ENCODE assay signal across 12 cellular contexts in genomic region chr11:34585304-34585869, GRCh38. TPM values are rescaled to one million over a fixed set of nuclear protein-coding genes. Genes with fewer than 3 reads are reported as not detected.
DNase-seq lines count a peak whose midpoint lies in the region; ATAC-seq and TF ChIP-seq lines count a peak whose summit lies in the region.
"Had no signal": no experiment of that assay in that cellular context is flagged by ENCODE, and none has a peak within 500 bp of the region (broad histone marks: within the 10 kb centered on the region; RNA-seq: fewer than 3 reads in every experiment).

No MANE protein-coding gene starts in this region.

- H3K4me3 ChIP-seq in Loucy (ENCODE audit: low read length, poor library complexity, severe bottlenecking): peak overlapping the region; percentile 19

- H3F3A ChIP-seq in Loucy (ENCODE audit: low read depth): no peaks in the 10 kb centered on the region

- H2AFZ ChIP-seq in Loucy (ENCODE audit: low read length): peak overlapping the region; percentile 71

- DNase-seq in stimulated activated naive B cell treated with anti-CD40 and anti-IgM and Interleukin-4, amounts not matched to agents 10 μg/mL and 1 μg/mL and 100 μg/mL, for 72 hours: no peak
- no peak for DNase-seq in OCI-M1 (lab: John Stamatoyannopoulos, UW)
- DNase-seq in GM20000 (ENCODE audit: low spot score): no peak
- DNase-seq in activated naive CD4-positive, alpha-beta T cell (lab: John Stamatoyannopoulos, UW): no peak
- DNase-seq in activated naive CD4-positive, alpha-beta T cell treated with anti-CD3 and anti-CD28 coated beads, Interleukin-2, amount 10 ng/mL, durations not matched to agents 7 days and 5 days: no peak
- DNase-seq: effector memory CD4-positive, alpha-beta T cell; stimulated activated CD4-positive, alpha-beta T cell treated with anti-CD3 and anti-CD28 coated beads, Interleukin-4, amount 100 ng/mL, for 4 hours had no signal

- H3K9me2 ChIP-seq in Loucy (replicated peaks; ENCODE audit: low read depth, low read length): no peaks in the 10 kb centered on the region

- no peaks in the 10 kb centered on the region for H3K27me3 ChIP-seq in Loucy (ENCODE audit: insufficient read depth, low read length, poor library complexity, severe bottlenecking)

- H3K36me3 ChIP-seq in Loucy (ENCODE audit: insufficient read depth, low read length): no peaks in the 10 kb centered on the region

- peak overlapping the region; percentile 87 for H3K27ac Mint-ChIP-seq in stimulated activated naive B cell treated with anti-CD40 and anti-IgM and Interleukin-4, amounts not matched to agents 10 μg/mL and 1 μg/mL and 100 μg/mL, for 72 hours
- H3K27ac Mint-ChIP-seq in activated naive CD4-positive, alpha-beta T cell treated with anti-CD3 and anti-CD28 coated beads, Interleukin-2, amount 10 ng/mL, durations not matched to agents 7 days and 5 days: no peak overlapping the region

- no peak overlapping the region for H3K9ac ChIP-seq in Loucy (ENCODE audit: low read depth, low read length, poor library complexity, severe bottlenecking)

- CTCF ChIA-PET in activated naive CD4-positive, alpha-beta T cell treated with anti-CD3 and anti-CD28 coated beads, Interleukin-2, amount 10 ng/mL, durations not matched to agents 7 days and 5 days (lab: Charles Lee): interaction anchor here (0.8 to 3.9 kb wide), 14 partner anchors 20 to 902 kb away, joined by 3 to 31 read pairs (median 3); no protein-coding TSS in a partner anchor

- peaks cover 4 to 10% of the 10 kb centered on the region in 2 donors for H3K27me3 Mint-ChIP-seq in stimulated activated naive B cell treated with anti-CD40 and anti-IgM and Interleukin-4, amounts not matched to agents 10 μg/mL and 1 μg/mL and 100 μg/mL, for 72 hours
- peaks cover 21% of the 10 kb centered on the region for H3K27me3 Mint-ChIP-seq in activated naive CD4-positive, alpha-beta T cell treated with anti-CD3 and anti-CD28 coated beads, Interleukin-2, amount 10 ng/mL, durations not matched to agents 7 days and 5 days

- no peak overlapping the region for H3K4me3 Mint-ChIP-seq in stimulated activated naive B cell treated with anti-CD40 and anti-IgM and Interleukin-4, amounts not matched to agents 10 μg/mL and 1 μg/mL and 100 μg/mL, for 72 hours
- H3K4me3 Mint-ChIP-seq in activated naive CD4-positive, alpha-beta T cell treated with anti-CD3 and anti-CD28 coated beads, Interleukin-2, amount 10 ng/mL, durations not matched to agents 7 days and 5 days: no peak overlapping the region

- peaks cover 26 to 33% of the 10 kb centered on the region in 2 donors for H3K4me1 Mint-ChIP-seq in stimulated activated naive B cell treated with anti-CD40 and anti-IgM and Interleukin-4, amounts not matched to agents 10 μg/mL and 1 μg/mL and 100 μg/mL, for 72 hours
- H3K4me1 Mint-ChIP-seq in activated naive CD4-positive, alpha-beta T cell treated with anti-CD3 and anti-CD28 coated beads, Interleukin-2, amount 10 ng/mL, durations not matched to agents 7 days and 5 days: no peaks in the 10 kb centered on the region

- H3K4me2 ChIP-seq in Loucy (ENCODE audit: low read depth, low read length, poor library complexity, severe bottlenecking): no peak overlapping the region

- H3K79me2 ChIP-seq in Loucy (ENCODE audit: insufficient read depth, low read length): no peaks in the 10 kb centered on the region

- no peaks in the 10 kb centered on the region for H3K9me3 ChIP-seq in Loucy (ENCODE audit: insufficient read depth, low read depth, low read length)

- no peaks in the 10 kb centered on the region for H3K9me3 Mint-ChIP-seq in stimulated activated naive B cell treated with anti-CD40 and anti-IgM and Interleukin-4, amounts not matched to agents 10 μg/mL and 1 μg/mL and 100 μg/mL, for 72 hours
- H3K9me3 Mint-ChIP-seq in activated naive CD4-positive, alpha-beta T cell treated with anti-CD3 and anti-CD28 coated beads, Interleukin-2, amount 10 ng/mL, durations not matched to agents 7 days and 5 days: no peaks in the 10 kb centered on the region
- H3K9me3 Mint-ChIP-seq: HFFc6 had no signal

- H3K4me1 ChIP-seq in Loucy (ENCODE audit: insufficient read depth, low read length, poor library complexity, severe bottlenecking): no peaks in the 10 kb centered on the region

- TF ChIP-seq CTCF in Loucy (conservative IDR thresholded peaks at IDR 0.05; ENCODE audit: low read length) (no peak), GM20000 (IDR thresholded peaks at IDR 0.05; ENCODE audit: extremely low read depth, missing control alignments) (no peak)

- ATAC-seq in GM19328 (IDR thresholded peaks at IDR 0.05; ENCODE audit: unreplicated experiment): peak; percentile 32
- peak; percentile 14 for ATAC-seq in esophagus mucosa
- ATAC-seq in stimulated activated naive B cell treated with anti-CD40 and anti-IgM and Interleukin-4, amounts not matched to agents 10 μg/mL and 1 μg/mL and 100 μg/mL, for 72 hours (replicated peaks): peak; percentile 4 to 10

- H3K36me3 Mint-ChIP-seq in stimulated activated naive B cell treated with anti-CD40 and anti-IgM and Interleukin-4, amounts not matched to agents 10 μg/mL and 1 μg/mL and 100 μg/mL, for 72 hours: no peaks in the 10 kb centered on the region
- H3K36me3 Mint-ChIP-seq in activated naive CD4-positive, alpha-beta T cell treated with anti-CD3 and anti-CD28 coated beads, Interleukin-2, amount 10 ng/mL, durations not matched to agents 7 days and 5 days: no peaks in the 10 kb centered on the region

- no peaks in the 10 kb centered on the region for H4K20me1 ChIP-seq in Loucy (ENCODE audit: insufficient read depth, low read length, poor library complexity, severe bottlenecking)

RNA-seq across cellular contexts. Expression of gene EHF, which starts 35.5 kb away (rescaled TPM):
- 342 TPM for total RNA-seq in esophagus mucosa
- total RNA-seq: posterior vena cava had no signal
